12 cellular contexts compared by ENCODE assay signal in the genomic region with DNA sequence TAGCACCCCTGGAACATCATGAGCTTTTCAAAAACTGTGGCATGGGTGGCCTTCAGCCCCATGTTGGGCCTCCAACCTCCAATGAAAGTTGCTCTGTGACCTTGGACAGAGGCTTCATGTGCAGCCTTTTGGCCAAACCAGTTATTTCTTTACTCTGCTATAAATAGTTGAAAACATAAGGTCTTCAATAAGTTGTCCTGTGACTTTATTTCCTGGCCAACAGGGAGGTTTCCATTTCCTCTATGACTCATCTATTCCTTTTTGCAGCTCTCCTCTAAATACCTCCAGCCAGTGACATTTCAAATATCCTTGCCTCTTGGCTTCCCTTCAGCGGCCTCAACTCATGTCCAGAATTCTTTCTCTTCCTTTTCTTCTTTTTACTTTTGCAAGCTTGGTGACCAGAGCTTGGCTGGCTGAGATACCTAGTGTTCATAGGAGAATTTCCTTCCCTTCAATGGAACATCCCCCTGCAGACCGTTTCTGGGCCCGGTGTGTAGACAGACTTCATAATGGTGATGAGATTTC. TPM values are rescaled to one million over a fixed set of nuclear protein-coding genes. Genes with fewer than 3 reads are reported as not detected.
DNase-seq lines count a peak whose midpoint lies in the region; ATAC-seq and TF ChIP-seq lines count a peak whose summit lies in the region.
"Had no signal": no experiment of that assay in that cellular context is flagged by ENCODE, and none has a peak within 500 bp of the region (broad histone marks: within the 10 kb centered on the region; RNA-seq: fewer than 3 reads in every experiment).

No MANE protein-coding gene starts in this region.

- H3K9me3 Mint-ChIP-seq in nephron progenitor cell (peaks cover 10% of the 10 kb centered on the region), CD14-positive monocyte (peaks cover 4 to 13% (median 9%) of the 10 kb centered on the region in 7 donors)

- H3K4me3 ChIP-seq in AG04450 (ENCODE audit: low read depth, low read length) (no peak overlapping the region), astrocyte of the cerebellum (ENCODE audit: low read depth, low read length) (no peak overlapping the region)

- intact Hi-C loops in left colon (cut with DNase I, micrococcal nuclease) (no loop called here), CD14-positive monocyte (cut with micrococcal nuclease) (no loop called here)

- CTCF ChIA-PET in AG04450 (lab: Charles Lee) = no interaction called here

- in situ Hi-C loops in astrocyte of the cerebellum (cut with HindIII; ENCODE audit: low sequenced_read_pairs) = no loop called here

- peaks cover 3% of the 10 kb centered on the region for H3K27me3 ChIP-seq in AG04450 (ENCODE audit: control insufficient read depth, insufficient read depth, low read length)

- no peak for DNase-seq in AG04450 (ENCODE audit: low read depth, low spot score)
- peak; percentile 50 for DNase-seq in HS-27A (ENCODE audit: low read depth)
- DNase-seq in astrocyte of the cerebellum (ENCODE audit: low read depth) = peak; percentile 83
- peak; percentile 6 for DNase-seq in kidney glomerular epithelial cell (lab: John Stamatoyannopoulos, UW)
- DNase-seq in nephron progenitor cell = no peak
- DNase-seq in left colon = no peak
- DNase-seq in CD14-positive monocyte (ENCODE audit: low spot score) = no peak
- DNase-seq: effector CD4-positive, alpha-beta T cell; NCI-H524 treated with DMSO at 0.1 percent for 48 hours had no signal

- no peaks in the 10 kb centered on the region for H3K4me1 Mint-ChIP-seq in nephron progenitor cell
- peaks cover 3% of the 10 kb centered on the region for H3K4me1 Mint-ChIP-seq in CD14-positive monocyte

- TF ChIP-seq CTCF in AG04450 (IDR thresholded peaks at IDR 0.05; ENCODE audit: low read depth, low read length) (no peak), astrocyte of the cerebellum (IDR thresholded peaks at IDR 0.05; ENCODE audit: low read depth, low read length, missing control alignments) (no peak), nephron progenitor cell (IDR thresholded peaks at IDR 0.05) (no peak), CD14-positive monocyte (IDR thresholded peaks at IDR 0.05) (no peak)

- H3K27ac Mint-ChIP-seq in nephron progenitor cell = no peak overlapping the region
- no peak overlapping the region for H3K27ac Mint-ChIP-seq in CD14-positive monocyte

- H3K36me3 Mint-ChIP-seq in nephron progenitor cell (ENCODE audit: low read depth) (no peaks in the 10 kb centered on the region), CD14-positive monocyte (no peaks in the 10 kb centered on the region)

- no peaks in the 10 kb centered on the region for H3K9me3 ChIP-seq in AG04450 (ENCODE audit: control insufficient read depth, insufficient read depth, low read length)

- H3K4me3 Mint-ChIP-seq in nephron progenitor cell (no peak overlapping the region), CD14-positive monocyte (no peak overlapping the region)

- POLR2A ChIA-PET in AG04450 (lab: Yijun Ruan, JAX) = no interaction called here

- peaks cover 21% of the 10 kb centered on the region for H3K27me3 Mint-ChIP-seq in nephron progenitor cell (ENCODE audit: low read depth, poor library complexity)
- peaks cover 4 to 15% (median 9%) of the 10 kb centered on the region in 3 donors for H3K27me3 Mint-ChIP-seq in CD14-positive monocyte (ENCODE audit: low read depth in 3 of 3)

- H3K27ac ChIP-seq in AG04450 (ENCODE audit: low read depth, low read length) = peak overlapping the region; percentile 65

- ATAC-seq in HG02870 (IDR thresholded peaks at IDR 0.05; ENCODE audit: unreplicated experiment) (no peak), left colon (no peak)

RNA-seq across cellular contexts. Expression of a gene that starts 22.7 kb away (rescaled TPM):
- not detected in 2 replicates for polyA plus RNA-seq in AG04450 (2011; rRNA removed)
- polyA minus RNA-seq in AG04450 (2011; rRNA and poly(A)+ RNA removed) = not detected in 2 replicates
- under 1 TPM in 1 of 2 donors, not detected in 1; 0.03 TPM for total RNA-seq in left colon
- polyA plus RNA-seq in CD14-positive monocyte = not detected
- total RNA-seq: posterior vena cava had no signal
- polyA plus RNA-seq: keratinocyte had no signal

Comparison
In these comparisons a context has a peak if more than half of its experiments do, and no peak if none do; other contexts are left out.
1. DNase-seq: peak in HS-27A (single experiment), astrocyte of the cerebellum (single experiment) and kidney glomerular epithelial cell (single experiment); none in AG04450 (single experiment), nephron progenitor cell (single experiment), left colon (0 of 2) and CD14-positive monocyte (single experiment).